Comparison of ENCODE assay signal across 21 cellular contexts in genomic region chr5:179242676-179243075, GRCh38.
DNase-seq lines count a peak whose midpoint lies in the region; ATAC-seq and TF ChIP-seq lines count a peak whose summit lies in the region.
"Had no signal": no experiment of that assay in that cellular context is flagged by ENCODE, and none has a peak within 500 bp of the region (broad histone marks: within the 10 kb centered on the region; RNA-seq: fewer than 3 reads in every experiment).

No MANE protein-coding gene starts in this region.

- peak overlapping the region in 2 of 10 donors; percentile 1 to 36 for H3K27ac ChIP-seq in heart right ventricle
- peak overlapping the region in 58 of 59 donors; percentile 41 to 95 (median 83) for H3K27ac ChIP-seq in dorsolateral prefrontal cortex
- peak overlapping the region; percentile 26 for H3K27ac ChIP-seq in osteoblast (ENCODE audit: low read depth, low read length)
- H3K27ac ChIP-seq in vagina: peak overlapping the region; percentile 74
- H3K27ac ChIP-seq: neural progenitor cell had no signal

- DNase-seq in left cardiac atrium (peak; percentile 2), heart right ventricle (no peak), dorsolateral prefrontal cortex (peak in 3 of 10 donors; percentile 9 to 25 (median 17)), osteoblast (ENCODE audit: insufficient read length, low spot score, missing footprints) (no peak), vagina (ENCODE audit: extremely low spot score in 2 of 2) (no peak), CD1c-positive myeloid dendritic cell (ENCODE audit: extremely low spot score) (no peak), DMS79 (lab: John Stamatoyannopoulos, UW) (no peak)
- DNase-seq in central memory CD4-positive, alpha-beta T cell: no peak
- DNase-seq: activated CD4-positive, alpha-beta T cell treated with anti-CD3 and anti-CD28 coated beads for 48 hours; CD4-positive, alpha-beta memory T cell; DMS153; effector CD4-positive, alpha-beta T cell; KG1; NCI-H187; NCI-H774; SHP77 treated with DMSO at 0.1 percent for 48 hours had no signal

- H3K4me3 ChIP-seq in heart right ventricle (no peak overlapping the region), dorsolateral prefrontal cortex (peak overlapping the region in 1 of 59 donors; percentile 12), osteoblast (ENCODE audit: insufficient read depth, low read length) (no peak overlapping the region), vagina (no peak overlapping the region)
- H3K4me3 ChIP-seq: gastrocnemius medialis, HAP-1, neural progenitor cell had no signal

- intact Hi-C loops in left cardiac atrium (cut with DNase I): no loop called here
- intact Hi-C loops in heart right ventricle (cut with DNase I): no loop called here
- intact Hi-C loops in dorsolateral prefrontal cortex (cut with DNase I): loop anchor here in 1 of 2 donors (5.0 kb wide), 1 partner anchor 75 kb away; no protein-coding TSS in a partner anchor
- intact Hi-C loops in vagina (cut with DNase I): no loop called here

- TF ChIP-seq CTCF in heart right ventricle (IDR thresholded peaks at IDR 0.05) (no peak), dorsolateral prefrontal cortex (IDR thresholded peaks at IDR 0.05 in 54 of 56, conservative IDR thresholded peaks at IDR 0.05 in 2 of 56; ENCODE audit: low read depth in 1 of 56, partially characterized antibody in 56 of 56) (no peak), osteoblast (IDR thresholded peaks at IDR 0.05; ENCODE audit: extremely low read depth, low read depth, low read length) (no peak), vagina (IDR thresholded peaks at IDR 0.05) (no peak)

- H3K4me2 ChIP-seq in osteoblast (ENCODE audit: insufficient read depth, low read length): no peak overlapping the region
- H3K4me2 ChIP-seq: neural progenitor cell had no signal

- H3K4me1 ChIP-seq in heart right ventricle (peaks cover 0 to 39% (median 11%) of the 10 kb centered on the region in 9 donors), osteoblast (ENCODE audit: insufficient read depth, low read length) (peaks cover 20% of the 10 kb centered on the region), vagina (peaks cover 32% of the 10 kb centered on the region)
- H3K4me1 ChIP-seq: gastrocnemius medialis, HAP-1, neural progenitor cell had no signal

- H3K27me3 ChIP-seq in heart right ventricle (peaks cover 0 to 15% (median 0%) of the 10 kb centered on the region in 7 donors), dorsolateral prefrontal cortex (no peaks in the 10 kb centered on the region), osteoblast (ENCODE audit: insufficient read depth, low read length) (no peaks in the 10 kb centered on the region), vagina (no peaks in the 10 kb centered on the region)
- H3K27me3 ChIP-seq: neural progenitor cell had no signal

- H2AFZ ChIP-seq in osteoblast (ENCODE audit: low read length): no peak overlapping the region
- H2AFZ ChIP-seq: neural progenitor cell had no signal

- peaks cover 64% of the 10 kb centered on the region for H4K20me1 ChIP-seq in osteoblast (ENCODE audit: insufficient read depth, low read length)

- H3K36me3 ChIP-seq in heart right ventricle (no peaks in the 10 kb centered on the region), osteoblast (ENCODE audit: insufficient read depth, low read length) (peaks cover 22% of the 10 kb centered on the region), vagina (no peaks in the 10 kb centered on the region)
- H3K36me3 ChIP-seq: gastrocnemius medialis, HAP-1, neural progenitor cell had no signal

- TF ChIP-seq POLR2A in vagina (IDR thresholded peaks at IDR 0.05): no peak

- H3K79me2 ChIP-seq in osteoblast (ENCODE audit: insufficient read depth, low read length): peaks cover 96% of the 10 kb centered on the region

- 79 to 86% methylated on average over 6 of the region's 6 CpGs for WGBS in heart right ventricle, 2 donors

- peaks cover 0 to 19% (median 11%) of the 10 kb centered on the region in 11 donors for H3K9me3 ChIP-seq in heart right ventricle
- H3K9me3 ChIP-seq in osteoblast (ENCODE audit: low read depth, low read length): no peaks in the 10 kb centered on the region
- no peaks in the 10 kb centered on the region for H3K9me3 ChIP-seq in vagina
- H3K9me3 ChIP-seq: gastrocnemius medialis, HAP-1 had no signal

- no peak for ATAC-seq in left cardiac atrium
- ATAC-seq in heart right ventricle: no peak
- ATAC-seq: esophagus mucosa, T-cell had no signal
